8 cellular contexts compared by ENCODE assay signal in the genomic region with DNA sequence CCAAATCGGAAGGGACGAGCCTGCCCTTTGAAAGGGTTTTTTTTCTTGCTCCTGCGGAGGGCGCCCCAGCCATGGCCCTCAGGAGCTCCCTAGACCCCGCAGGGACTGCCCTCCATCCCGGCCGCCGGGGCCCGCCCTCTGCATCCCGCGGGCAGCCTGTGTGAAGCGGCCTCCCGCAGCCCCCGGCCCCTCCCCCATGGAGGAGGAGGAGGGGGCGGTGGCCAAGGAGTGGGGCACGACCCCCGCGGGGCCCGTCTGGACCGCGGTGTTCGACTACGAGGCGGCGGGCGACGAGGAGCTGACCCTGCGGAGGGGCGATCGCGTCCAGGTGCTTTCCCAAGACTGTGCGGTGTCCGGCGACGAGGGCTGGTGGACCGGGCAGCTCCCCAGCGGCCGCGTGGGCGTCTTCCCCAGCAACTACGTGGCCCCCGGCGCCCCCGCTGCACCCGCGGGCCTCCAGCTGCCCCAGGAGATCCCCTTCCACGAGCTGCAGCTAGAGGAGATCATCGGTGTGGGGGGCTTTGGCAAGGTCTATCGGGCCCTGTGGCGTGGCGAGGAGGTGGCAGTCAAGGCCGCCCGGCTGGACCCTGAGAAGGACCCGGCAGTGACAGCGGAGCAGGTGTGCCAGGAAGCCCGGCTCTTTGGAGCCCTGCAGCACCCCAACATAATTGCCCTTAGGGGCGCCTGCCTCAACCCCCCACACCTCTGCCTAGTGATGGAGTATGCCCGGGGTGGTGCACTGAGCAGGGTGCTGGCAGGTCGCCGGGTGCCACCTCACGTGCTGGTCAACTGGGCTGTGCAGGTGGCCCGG. TPM values are rescaled to one million over a fixed set of nuclear protein-coding genes. Genes with fewer than 3 reads are reported as not detected.
DNase-seq lines count a peak whose midpoint lies in the region; ATAC-seq, FAIRE-seq and TF ChIP-seq lines count a peak whose summit lies in the region.

No MANE protein-coding gene starts in this region.

- peaks cover 15 to 38% (median 31%) of the 10 kb centered on the region in 4 donors for H3K4me1 Mint-ChIP-seq in naive thymus-derived CD8-positive, alpha-beta T cell

- H3K4me3 ChIP-seq in AG04449 (ENCODE audit: low read depth, low read length) (peak overlapping the region; percentile 75), epithelial cell of proximal tubule (ENCODE audit: low read depth, low read length) (peak overlapping the region; percentile 93)

- no peak for FAIRE-seq in GM12892 (lab: Jason Lieb, UNC)

- peak; percentile 11 for ATAC-seq in HG03571 (IDR thresholded peaks at IDR 0.05; ENCODE audit: unreplicated experiment)
- peak; percentile 3 to 5 for ATAC-seq in naive thymus-derived CD8-positive, alpha-beta T cell

- H3K27ac ChIP-seq in VCaP, result peak overlapping the region; percentile 78; the same call in 1 of the 2 replicates

- H3K27me3 Mint-ChIP-seq in naive thymus-derived CD8-positive, alpha-beta T cell, result no peaks in the 10 kb centered on the region

- H3K36me3 Mint-ChIP-seq in naive thymus-derived CD8-positive, alpha-beta T cell, result no peaks in the 10 kb centered on the region

- TF ChIP-seq POLR2A in GM12892 (IDR thresholded peaks at IDR 0.05; ENCODE audit: low read depth, low read length), result no peak

- H3K9me3 Mint-ChIP-seq in naive thymus-derived CD8-positive, alpha-beta T cell, result no peaks in the 10 kb centered on the region

- POLR2A ChIA-PET in AG04449 (lab: Yijun Ruan, JAX) (no interaction called here), GM10248 (lab: Yijun Ruan, JAX) (no interaction called here)
- POLR2A ChIA-PET in naive thymus-derived CD8-positive, alpha-beta T cell (lab: Charles Lee), result interaction anchor here (0.7 to 1.4 kb wide), 3 partner anchors 49 to 229 kb away, joined by 3 read pairs; no protein-coding TSS in a partner anchor

- DNase-seq in AG04449 (ENCODE audit: low read depth, low spot score), result no peak
- DNase-seq in GM10248 (ENCODE audit: extremely low spot score), result peak; percentile 58
- DNase-seq in epithelial cell of proximal tubule (ENCODE audit: low read depth), result no peak
- DNase-seq in naive thymus-derived CD8-positive, alpha-beta T cell, result peak in 5 of 10 donors; percentile 10 to 20 (median 13)
- DNase-seq in epidermal melanocyte (ENCODE audit: insufficient read length, low spot score), result no peak
- no peak for DNase-seq in GM12892 (ENCODE audit: insufficient read length)

- peak overlapping the region; percentile 59 to 87 (median 70) for H3K4me3 Mint-ChIP-seq in naive thymus-derived CD8-positive, alpha-beta T cell

- CTCF ChIA-PET in AG04449 (lab: Yijun Ruan, JAX), result no interaction called here
- CTCF ChIA-PET in GM10248 (lab: Yijun Ruan, JAX), result interaction anchor here (0.9 kb wide), 1 partner anchor 26 kb away, joined by 3 read pairs; the partner anchor contains the start of gene TTC9B

- H3K27ac Mint-ChIP-seq in naive thymus-derived CD8-positive, alpha-beta T cell, result peak overlapping the region in 6 of 10 donors; percentile 13 to 80 (median 60)

- TF ChIP-seq CTCF in AG04449 (IDR thresholded peaks at IDR 0.05; ENCODE audit: insufficient read depth, low read length, missing control alignments) (no peak), GM10248 (IDR thresholded peaks at IDR 0.05; ENCODE audit: control extremely low read depth, extremely low read depth, low read depth, missing control alignments) (peak; percentile 15), VCaP (conservative IDR thresholded peaks at IDR 0.05) (peak; percentile 34), epithelial cell of proximal tubule (conservative IDR thresholded peaks at IDR 0.05; ENCODE audit: low read depth, low read length) (peak; percentile 3)

RNA-seq across cellular contexts. Expression of gene MAP3K10, which starts 0.8 kb away (rescaled TPM):
- total RNA-seq in epithelial cell of proximal tubule, result 9.9 and 10.4 TPM in 2 replicates
- total RNA-seq in naive thymus-derived CD8-positive, alpha-beta T cell, result 10 to 100 TPM; 35.4 to 35.6 TPM
- under 1 TPM; 0.15 to 0.58 (median 0.35) TPM for polyA plus RNA-seq in naive thymus-derived CD8-positive, alpha-beta T cell
- 6.8 TPM for polyA plus RNA-seq in GM12892 (2012; ENCODE audit: missing spikeins)

RNA-seq across cellular contexts. Expression of gene TTC9B, which starts 26.1 kb away (rescaled TPM):
- total RNA-seq in epithelial cell of proximal tubule, result not detected in 2 replicates
- total RNA-seq in naive thymus-derived CD8-positive, alpha-beta T cell, result not detected
- not detected for polyA plus RNA-seq in naive thymus-derived CD8-positive, alpha-beta T cell
- 0.17 TPM for polyA plus RNA-seq in GM12892 (2012; ENCODE audit: missing spikeins)

RNA-seq across cellular contexts. Expression of gene CCNP, which starts 34.4 kb away (rescaled TPM):
- total RNA-seq in epithelial cell of proximal tubule, result 0.14 and 0.23 TPM in 2 replicates
- total RNA-seq in naive thymus-derived CD8-positive, alpha-beta T cell, result 1 to 10 TPM; 2.3 to 2.6 TPM
- under 1 TPM in 1 of 3 donors, not detected in 2; 0.14 TPM for polyA plus RNA-seq in naive thymus-derived CD8-positive, alpha-beta T cell
- not detected for polyA plus RNA-seq in GM12892 (2012; ENCODE audit: missing spikeins)
